9 cellular contexts compared by ENCODE assay signal in genomic region chr2:36354816-36355156, GRCh38. TPM values are rescaled to one million over a fixed set of nuclear protein-coding genes. Genes with fewer than 3 reads are reported as not detected.
DNase-seq lines count a peak whose midpoint lies in the region; ATAC-seq and TF ChIP-seq lines count a peak whose summit lies in the region.
"Had no signal": no experiment of that assay in that cellular context is flagged by ENCODE, and none has a peak within 500 bp of the region (broad histone marks: within the 10 kb centered on the region; RNA-seq: fewer than 3 reads in every experiment).

No MANE protein-coding gene starts in this region.

- 24% methylated on average over 12 of the region's 12 CpGs for WGBS in liver
- WGBS in testis, 2 donors = 23 to 31% methylated on average over 12 of the region's 12 CpGs

- H3K4me3 Mint-ChIP-seq in T-helper 2 cell treated with Interferon-gamma antibody and Interleukin-4, amounts not matched to agents 5 μg/mL and 100 μg/mL, for 36 hours = peak overlapping the region; percentile 70

- H3K9me3 ChIP-seq in liver (ENCODE audit: control insufficient read depth in 4 of 4, low read length in 3 of 4) (no peaks in the 10 kb centered on the region), testis (no peaks in the 10 kb centered on the region)

- H3K4me1 ChIP-seq in liver (ENCODE audit: control insufficient read depth in 4 of 4, insufficient read depth in 4 of 4, low read length in 3 of 4) (peaks cover 11 to 25% (median 17%) of the 10 kb centered on the region in 4 donors), testis (peaks cover 18% of the 10 kb centered on the region)

- TF ChIP-seq CTCF in brain microvascular endothelial cell (IDR thresholded peaks at IDR 0.05; ENCODE audit: low read depth, low read length, missing control alignments) (no peak), liver (IDR thresholded peaks at IDR 0.05; ENCODE audit: low read depth, low read length, missing input control) (no peak), testis (IDR thresholded peaks at IDR 0.05) (no peak)

- H3K4me3 ChIP-seq in brain microvascular endothelial cell (ENCODE audit: low read depth, low read length) (peak overlapping the region; percentile 85), liver (ENCODE audit: low read depth in 1 of 3, low read length in 3 of 3) (peak overlapping the region; percentile 9 to 85 (median 50)), testis (peak overlapping the region; percentile 63 to 88)

- peaks cover 23% of the 10 kb centered on the region for H3K4me1 Mint-ChIP-seq in T-helper 2 cell treated with Interferon-gamma antibody and Interleukin-4, amounts not matched to agents 5 μg/mL and 100 μg/mL, for 36 hours (ENCODE audit: low read depth)

- TF ChIP-seq RAD21 in liver (IDR thresholded peaks at IDR 0.05) = no peak

- peak overlapping the region; percentile 59 for H3K27ac ChIP-seq in brain microvascular endothelial cell
- H3K27ac ChIP-seq in liver (ENCODE audit: low read depth in 1 of 2, low read length in 2 of 2) = peak overlapping the region in 1 of 2 donors; percentile 21
- H3K27ac ChIP-seq in testis = peak overlapping the region; percentile 23 to 88
- H3K27ac ChIP-seq: C4-2B had no signal

- no peaks in the 10 kb centered on the region for H3K9me3 Mint-ChIP-seq in T-helper 2 cell treated with Interferon-gamma antibody and Interleukin-4, amounts not matched to agents 5 μg/mL and 100 μg/mL, for 36 hours

- in situ Hi-C loops in brain microvascular endothelial cell (cut with HindIII; ENCODE audit: low pct_ligation_motif_present, low sequenced_read_pairs) = no loop called here

- peaks cover 69% of the 10 kb centered on the region for H3K27me3 Mint-ChIP-seq in T-helper 2 cell treated with Interferon-gamma antibody and Interleukin-4, amounts not matched to agents 5 μg/mL and 100 μg/mL, for 36 hours (ENCODE audit: low read depth)

- ATAC-seq in HG03354 (IDR thresholded peaks at IDR 0.05; ENCODE audit: poor library complexity, severe bottlenecking, unreplicated experiment) = no peak

- H3K27me3 ChIP-seq in brain microvascular endothelial cell (replicated peaks) (no peaks in the 10 kb centered on the region), liver (ENCODE audit: control insufficient read depth in 4 of 4, insufficient read depth in 4 of 4, low read length in 3 of 4) (no peaks in the 10 kb centered on the region), testis (no peaks in the 10 kb centered on the region)

- intact Hi-C loops in testis (cut with DNase I; ENCODE audit: low total_unique reads) = loop anchor here (10.0 kb wide), 1 partner anchor 150 kb away; no protein-coding TSS in a partner anchor

- no peak for TF ChIP-seq POLR2A in testis (IDR thresholded peaks at IDR 0.05)

- H3K36me3 Mint-ChIP-seq in T-helper 2 cell treated with Interferon-gamma antibody and Interleukin-4, amounts not matched to agents 5 μg/mL and 100 μg/mL, for 36 hours (ENCODE audit: low read depth) = no peaks in the 10 kb centered on the region

- peak overlapping the region in 1 of 2 donors; percentile 33 for H3K9ac ChIP-seq in liver (ENCODE audit: low read depth in 1 of 2, low read length in 2 of 2)

- DNase-seq in T-helper 2 cell treated with Interferon-gamma antibody and Interleukin-4, amounts not matched to agents 5 μg/mL and 100 μg/mL, for 36 hours (ENCODE audit: low spot score) = no peak
- no peak for DNase-seq in T-helper 2 cell
- DNase-seq in brain microvascular endothelial cell = no peak
- DNase-seq in testis = no peak
- DNase-seq in NCI-H2081 (lab: John Stamatoyannopoulos, UW) = no peak
- no peak for DNase-seq in NCI-H1417 treated with DMSO at 0.1 percent for 48 hours (lab: John Stamatoyannopoulos, UW)

- H3K36me3 ChIP-seq in brain microvascular endothelial cell (replicated peaks) = no peaks in the 10 kb centered on the region
- no peaks in the 10 kb centered on the region for H3K36me3 ChIP-seq in liver (ENCODE audit: control insufficient read depth in 4 of 4, insufficient read depth in 3 of 4, low read depth in 1 of 4, low read length in 3 of 4)
- no peaks in the 10 kb centered on the region for H3K36me3 ChIP-seq in testis (ENCODE audit: low read depth, missing control alignments)

- no peak overlapping the region for H3K27ac Mint-ChIP-seq in T-helper 2 cell treated with Interferon-gamma antibody and Interleukin-4, amounts not matched to agents 5 μg/mL and 100 μg/mL, for 36 hours

TF ChIP-seq in liver, 16 proteins besides CTCF, POLR2A, EP300 and RAD21:
- no peak for TF ChIP-seq SP1 (IDR thresholded peaks at IDR 0.05)
- TF ChIP-seq ZBTB33 (IDR thresholded peaks at IDR 0.05) = no peak
- no peak for TF ChIP-seq EGR1 (IDR thresholded peaks at IDR 0.05; ENCODE audit: low read depth in 2 of 2)
- no peak for TF ChIP-seq MAX (IDR thresholded peaks at IDR 0.05)
- TF ChIP-seq FOXA1 (IDR thresholded peaks at IDR 0.05) = no peak
- TF ChIP-seq YY1 (IDR thresholded peaks at IDR 0.05) = no peak
- TF ChIP-seq HNF4A (conservative IDR thresholded peaks at IDR 0.05) = no peak
- TF ChIP-seq TAF1 (conservative IDR thresholded peaks at IDR 0.05) = no peak
- no peak for TF ChIP-seq JUND (IDR thresholded peaks at IDR 0.05)
- TF ChIP-seq ATF3 (IDR thresholded peaks at IDR 0.05) = no peak
- no peak for TF ChIP-seq NR2F2 (IDR thresholded peaks at IDR 0.05)
- no peak for TF ChIP-seq HNF4G (IDR thresholded peaks at IDR 0.05)

RNA-seq across cellular contexts. Expression of gene CRIM1, which starts 0.8 kb away (rescaled TPM):
- 10 to 100 TPM; 10.5 to 22.1 TPM for total RNA-seq in liver
- 1 to 10 TPM; 2.2 to 8.7 TPM for polyA plus RNA-seq in liver
- total RNA-seq in testis = 10 to 100 TPM; 68.4 to 94.1 TPM
- polyA plus RNA-seq in testis (ENCODE audit: insufficient read depth, low read depth, low replicate concordance) = 38.2 TPM
